ENCODE assay signal across 10 cellular contexts in genomic region chr19:35107541-35107939, GRCh38. TPM values are rescaled to one million over a fixed set of nuclear protein-coding genes. Genes with fewer than 3 reads are reported as not detected.
DNase-seq lines count a peak whose midpoint lies in the region; ATAC-seq and TF ChIP-seq lines count a peak whose summit lies in the region.
"Had no signal": no experiment of that assay in that cellular context is flagged by ENCODE, and none has a peak within 500 bp of the region (broad histone marks: within the 10 kb centered on the region; RNA-seq: fewer than 3 reads in every experiment).

No MANE protein-coding gene starts in this region.

- intact Hi-C loops in left colon (cut with DNase I, micrococcal nuclease), result no loop called here
- intact Hi-C loops in transverse colon (cut with DNase I; ENCODE audit: low total_unique reads), result no loop called here

- no peak overlapping the region for H3K4me3 ChIP-seq in choroid plexus epithelial cell (ENCODE audit: low read depth, low read length)
- no peak overlapping the region for H3K4me3 ChIP-seq in transverse colon

- peaks cover 0 to 18% (median 5%) of the 10 kb centered on the region in 4 donors for H3K4me1 ChIP-seq in transverse colon

- TF ChIP-seq CTCF in choroid plexus epithelial cell (conservative IDR thresholded peaks at IDR 0.05; ENCODE audit: low read depth, low read length) (no peak), transverse colon (IDR thresholded peaks at IDR 0.05) (no peak)

- H3K9me3 ChIP-seq in transverse colon, result no peaks in the 10 kb centered on the region

- H3K9me3 Mint-ChIP-seq in activated naive CD4-positive, alpha-beta T cell treated with anti-CD3 and anti-CD28 coated beads, Interleukin-2, amount 10 ng/mL, durations not matched to agents 7 days and 5 days, result peaks cover 12% of the 10 kb centered on the region

- no peaks in the 10 kb centered on the region for H3K4me1 Mint-ChIP-seq in activated naive CD4-positive, alpha-beta T cell treated with anti-CD3 and anti-CD28 coated beads, Interleukin-2, amount 10 ng/mL, durations not matched to agents 7 days and 5 days

- DNase-seq in activated naive CD4-positive, alpha-beta T cell treated with Interleukin-2 at 50 U/mL for 16 hours, result peak; percentile 18
- DNase-seq in activated naive CD4-positive, alpha-beta T cell treated with anti-CD3 and anti-CD28 coated beads, Interleukin-2, amount 10 ng/mL, durations not matched to agents 7 days and 5 days, result no peak
- DNase-seq in choroid plexus epithelial cell (ENCODE audit: low read depth) (peak; percentile 35), left colon (peak; percentile 48 to 73), transverse colon (peak; percentile 78), OCI-M1 (lab: John Stamatoyannopoulos, UW) (no peak), NCI-H146 (lab: John Stamatoyannopoulos, UW) (no peak)
- DNase-seq: H9, NCI-H774 had no signal

- no peaks in the 10 kb centered on the region for H3K36me3 Mint-ChIP-seq in activated naive CD4-positive, alpha-beta T cell treated with anti-CD3 and anti-CD28 coated beads, Interleukin-2, amount 10 ng/mL, durations not matched to agents 7 days and 5 days

- H3K27me3 ChIP-seq in transverse colon, result no peaks in the 10 kb centered on the region

- WGBS in transverse colon (ENCODE audit: low coverage in 1 of 2), 2 donors, result 24% methylated on average over 5 of the region's 5 CpGs; no CpG with 5 or more reads in 1 of the 2 donors

- H3K27me3 Mint-ChIP-seq in activated naive CD4-positive, alpha-beta T cell treated with anti-CD3 and anti-CD28 coated beads, Interleukin-2, amount 10 ng/mL, durations not matched to agents 7 days and 5 days, result peaks cover 12% of the 10 kb centered on the region

- H3K27ac Mint-ChIP-seq in activated naive CD4-positive, alpha-beta T cell treated with anti-CD3 and anti-CD28 coated beads, Interleukin-2, amount 10 ng/mL, durations not matched to agents 7 days and 5 days, result no peak overlapping the region
- H3K27ac Mint-ChIP-seq: H9 had no signal

- ATAC-seq in left colon (peak; percentile 79), HG02610 (IDR thresholded peaks at IDR 0.05; ENCODE audit: unreplicated experiment) (no peak)

- in situ Hi-C loops in transverse colon (cut with MboI; ENCODE audit: low pct_ligation_motif_present in 1 of 4, low pct_unique_long_range_greater_than_20kb in 1 of 4, low sequenced_read_pairs in 3 of 4), result no loop called here

- H3K4me3 Mint-ChIP-seq in activated naive CD4-positive, alpha-beta T cell treated with anti-CD3 and anti-CD28 coated beads, Interleukin-2, amount 10 ng/mL, durations not matched to agents 7 days and 5 days, result no peak overlapping the region
- H3K4me3 Mint-ChIP-seq: H9 had no signal

- no peak for TF ChIP-seq EP300 in transverse colon (IDR thresholded peaks at IDR 0.05; ENCODE audit: low read depth)

- H3K27ac ChIP-seq in transverse colon, result peak overlapping the region in 1 of 4 donors; percentile 54

- H3K36me3 ChIP-seq in transverse colon, result no peaks in the 10 kb centered on the region

- no peak for TF ChIP-seq POLR2A in transverse colon (IDR thresholded peaks at IDR 0.05)

- CTCF ChIA-PET in activated naive CD4-positive, alpha-beta T cell treated with anti-CD3 and anti-CD28 coated beads, Interleukin-2, amount 10 ng/mL, durations not matched to agents 7 days and 5 days (lab: Charles Lee), result interaction anchor here (1.2 kb wide), 1 partner anchor 30 kb away, joined by 3 read pairs; no protein-coding TSS in a partner anchor

RNA-seq across cellular contexts. Expression of gene FXYD3, which starts 8.1 kb away (rescaled TPM):
- total RNA-seq in left colon, result 1,000 to 10,000 TPM; 4,169 to 4,218 TPM
- 1,000 to 10,000 TPM; 1,678 to 4,641 (median 3,622) TPM for total RNA-seq in transverse colon

RNA-seq across cellular contexts. Expression of gene LGI4, which starts 27.3 kb away (rescaled TPM):
- total RNA-seq in left colon (10 to 100 TPM in 1 of 2 donors, 1 to 10 TPM in 1; 9.7 to 14.2 TPM), transverse colon (10 to 100 TPM in 3 of 4 donors, 1 to 10 TPM in 1; 9.8 to 71.8 (median 25.9) TPM)

RNA-seq across cellular contexts. Expression of gene FXYD1, which starts 31.1 kb away (rescaled TPM):
- total RNA-seq in left colon, result 10 to 100 TPM in 1 of 2 donors, 1 to 10 TPM in 1; 7.7 to 30.3 TPM
- 10 to 100 TPM in 2 of 4 donors, not detected in 2; 10.6 to 29.2 TPM for total RNA-seq in transverse colon

RNA-seq across cellular contexts. Expression of gene FXYD7, which starts 35.5 kb away (rescaled TPM):
- total RNA-seq in left colon (not detected), transverse colon (not detected)

RNA-seq across cellular contexts. Expression of gene FXYD5, which starts 47.0 kb away (rescaled TPM):
- total RNA-seq in left colon (10 to 100 TPM; 14.9 to 18.3 TPM), transverse colon (10 to 100 TPM in 2 of 4 donors, 1 to 10 TPM in 2; 2.0 to 57.2 (median 15.1) TPM)

Comparison
In these comparisons a context has a peak if more than half of its experiments do, and no peak if none do; other contexts are left out.
1. DNase-seq: peak in activated naive CD4-positive, alpha-beta T cell treated with Interleukin-2 at 50 U/mL for 16 hours (single experiment), choroid plexus epithelial cell (single experiment), left colon (2 of 2) and transverse colon (single experiment); none in activated naive CD4-positive, alpha-beta T cell treated with anti-CD3 and anti-CD28 coated beads, Interleukin-2, amount 10 ng/mL, durations not matched to agents 7 days and 5 days (single experiment), OCI-M1 (single experiment) and NCI-H146 (single experiment).